In genomic region chr14:67359319-67359774, GRCh38 we compare ENCODE assay signal across 8 cellular contexts. TPM values are rescaled to one million over a fixed set of nuclear protein-coding genes. Genes with fewer than 3 reads are reported as not detected.
DNase-seq lines count a peak whose midpoint lies in the region; ATAC-seq, FAIRE-seq and TF ChIP-seq lines count a peak whose summit lies in the region.

No MANE protein-coding gene starts in this region.

- H3K79me2 ChIP-seq in H1 (ENCODE audit: control insufficient read depth in 1 of 2, insufficient read depth in 2 of 2, low read length in 2 of 2): peaks cover 12 to 85% of the 10 kb centered on the region in 2 experiments

- peak overlapping the region; percentile 61; the same call in 1 of the 2 replicates for H2BK5ac ChIP-seq in H1 (ENCODE audit: low read depth, low read length)

- no peaks in the 10 kb centered on the region for H3K36me3 ChIP-seq in Peyer's patch
- peaks cover 0 to 11% (median 0%) of the 10 kb centered on the region in 4 experiments; a peak in 1 of 8 replicates for H3K36me3 ChIP-seq in H1 (ENCODE audit: control insufficient read depth in 2 of 4, insufficient read depth in 4 of 4, low read length in 3 of 4)
- peaks cover 2 to 11% of the 10 kb centered on the region in 2 donors for H3K36me3 ChIP-seq in muscle layer of duodenum (ENCODE audit: control insufficient read depth in 1 of 2, insufficient read depth in 2 of 2, low read length in 2 of 2)

- no peaks in the 10 kb centered on the region for H3K27me3 ChIP-seq in Peyer's patch
- H3K27me3 ChIP-seq in H1 (replicated peaks in 1 of 4; ENCODE audit: control insufficient read depth in 3 of 4, extremely low read depth in 1 of 4, insufficient read depth in 3 of 4, low read length in 3 of 4): no peaks in the 10 kb centered on the region
- H3K27me3 ChIP-seq in muscle layer of duodenum (ENCODE audit: low read depth, low read length): no peaks in the 10 kb centered on the region

- H2BK20ac ChIP-seq in H1 (ENCODE audit: low read length): no peak overlapping the region

- TF ChIP-seq POLR2A in Peyer's patch (IDR thresholded peaks at IDR 0.05): peak in 1 of 2 donors; percentile 51
- peak in 1 of 2 experiments; percentile 26 for TF ChIP-seq POLR2A in H1 (IDR thresholded peaks at IDR 0.05; ENCODE audit: control extremely low read depth in 1 of 2, low read depth in 2 of 2, low read length in 2 of 2)

- 1% methylated on average over 28 of the region's 28 CpGs; no CpG with 5 or more reads in 1 of the 2 experiments for WGBS in H1 (ENCODE audit: extremely low coverage in 1 of 2, insufficient coverage in 1 of 2, insufficient read length in 1 of 2, insufficient replicate concordance in 2 of 2, low coverage in 1 of 2, low lambda C conversion rate in 2 of 2, missing lambda C conversion rate in 1 of 2), 2 experiments

- TF ChIP-seq RAD21 in H1 (IDR thresholded peaks at IDR 0.05 in 1 of 2, conservative IDR thresholded peaks at IDR 0.05 in 1 of 2; ENCODE audit: low read depth in 2 of 2, low read length in 2 of 2): no peak

- H3K23ac ChIP-seq in H1 (ENCODE audit: insufficient read length): no peak overlapping the region

- no peak overlapping the region for H2BK120ac ChIP-seq in H1 (replicated peaks; ENCODE audit: low read depth, low read length)

- intact Hi-C loops in Right ventricle myocardium superior (cut with DNase I): no loop called here
- intact Hi-C loops in cardiac septum (cut with DNase I): loop anchor here (5.0 kb wide), 1 partner anchor 117 kb away; the partner anchor contains the start of gene PALS1

- H2BK15ac ChIP-seq in H1 (ENCODE audit: low read length): no peak overlapping the region

- POLR2A ChIA-PET in H1 (lab: Charles Lee; ENCODE audit: partially characterized antibody): interaction anchor here (0.9 to 2.0 kb wide), 13 partner anchors 8 to 401 kb away, joined by 3 to 8 read pairs (median 4); partner anchors contain the start of gene PALS1

- peak overlapping the region; percentile 60 to 98 (median 97) for H3K9ac ChIP-seq in H1 (replicated peaks in 1 of 4; ENCODE audit: extremely low read depth in 1 of 4, low read depth in 3 of 4, low read length in 3 of 4)

- DNase-seq in Right ventricle myocardium superior: peak; percentile 52
- DNase-seq in cardiac septum (ENCODE audit: low spot score): no peak
- peak in 1 of 3 donors; percentile 52 for DNase-seq in Peyer's patch
- DNase-seq in H1 (ENCODE audit: low read depth in 1 of 2, low spot score in 2 of 2): no peak
- no peak for DNase-seq in stimulated activated CD4-positive, alpha-beta T cell treated with anti-CD3 and anti-CD28 coated beads, Interleukin-2, amount 100 ng/mL, for 24 hours
- DNase-seq in activated CD4-positive, alpha-beta T cell treated with anti-CD3 and anti-CD28 coated beads, Interleukin-2, amount 50 U/mL, for 48 hours: no peak

- H3K4me2 ChIP-seq in H1 (ENCODE audit: insufficient read depth in 1 of 2, low read depth in 2 of 2, low read length in 2 of 2): peak overlapping the region; percentile 77 to 83

- ATAC-seq in Right ventricle myocardium superior (ENCODE audit: poor library complexity) (peak; percentile 0), HG03521 (IDR thresholded peaks at IDR 0.05; ENCODE audit: unreplicated experiment) (no peak)

- no peak for FAIRE-seq in H1 (lab: Jason Lieb, UNC)

- H3K4me1 ChIP-seq in Peyer's patch: peaks cover 0 to 45% (median 3%) of the 10 kb centered on the region in 4 donors
- H3K4me1 ChIP-seq in H1 (replicated peaks in 1 of 4; ENCODE audit: control insufficient read depth in 3 of 4, insufficient read depth in 4 of 4, low read length in 3 of 4): peaks cover 0 to 3% (median 1%) of the 10 kb centered on the region in 4 experiments; a peak in 2 of 7 replicates
- H3K4me1 ChIP-seq in muscle layer of duodenum (ENCODE audit: control insufficient read depth in 1 of 2, insufficient read depth in 2 of 2, low read length in 2 of 2): peaks cover 14 to 52% of the 10 kb centered on the region in 2 donors

- TF ChIP-seq CTCF in Peyer's patch (IDR thresholded peaks at IDR 0.05) (no peak), H1 (IDR thresholded peaks at IDR 0.05; ENCODE audit: control extremely low read depth in 1 of 3, insufficient read depth in 1 of 3, low read depth in 1 of 3, low read length in 3 of 3) (no peak)

- no peak overlapping the region for H2AK5ac ChIP-seq in H1 (ENCODE audit: low read depth, low read length)

- H3K56ac ChIP-seq in H1 (replicated peaks; ENCODE audit: insufficient read length, low read depth, low read length): no peak overlapping the region

- CTCF ChIA-PET in H1 (lab: Charles Lee; ENCODE audit: partially characterized antibody): interaction anchor here (0.7 to 1.7 kb wide), 21 partner anchors 10 to 851 kb away, joined by 3 to 9 read pairs (median 4); partner anchors contain the start of gene GPHN

- peaks cover 5% of the 10 kb centered on the region; the same call in 1 of the 2 replicates for H3K23me2 ChIP-seq in H1 (ENCODE audit: low read depth, low read length)

- H2AFZ ChIP-seq in H1 (ENCODE audit: low read length): peak overlapping the region; percentile 37; the same call in 1 of the 2 replicates

- no peak overlapping the region for H4K91ac ChIP-seq in H1 (replicated peaks; ENCODE audit: insufficient read length, low read length)

- peak overlapping the region; percentile 69; the same call in 1 of the 2 replicates for H4K8ac ChIP-seq in H1 (ENCODE audit: extremely low read depth, insufficient read depth, low read length)

- no peak overlapping the region for H4K5ac ChIP-seq in H1 (ENCODE audit: insufficient read length, low read depth, low read length)

- H4K20me1 ChIP-seq in H1 (replicated peaks in 1 of 2; ENCODE audit: control insufficient read depth in 1 of 2, insufficient read depth in 2 of 2, low read length in 2 of 2): peaks cover 0 to 8% of the 10 kb centered on the region in 2 experiments

- no peaks in the 10 kb centered on the region for H3K9me3 ChIP-seq in Peyer's patch
- H3K9me3 ChIP-seq in H1 (ENCODE audit: insufficient read depth in 2 of 2, low read depth in 1 of 2, low read length in 1 of 2): no peaks in the 10 kb centered on the region
- H3K9me3 ChIP-seq in muscle layer of duodenum (ENCODE audit: control insufficient read depth in 1 of 2, low read length in 2 of 2): no peaks in the 10 kb centered on the region

- no peak overlapping the region for H3K14ac ChIP-seq in H1 (ENCODE audit: insufficient read length)

- H2BK12ac ChIP-seq in H1 (ENCODE audit: low read depth, low read length): no peak overlapping the region

- H3K4me3 ChIP-seq in Peyer's patch (peak overlapping the region; percentile 61 to 80 (median 71)), H1 (ENCODE audit: extremely low read depth in 1 of 4, insufficient read depth in 2 of 4, low read depth in 3 of 4, low read length in 4 of 4) (peak overlapping the region; percentile 54 to 99 (median 92)), muscle layer of duodenum (ENCODE audit: low read depth in 1 of 2, low read length in 2 of 2) (peak overlapping the region; percentile 94 to 96)

- TF ChIP-seq EP300 in H1 (IDR thresholded peaks at IDR 0.05; ENCODE audit: borderline replicate concordance in 1 of 2, low read depth in 2 of 2, low read length in 2 of 2): no peak

- H3K79me1 ChIP-seq in H1 (ENCODE audit: low read depth, low read length): peaks cover 3% of the 10 kb centered on the region; the same call in 1 of the 2 replicates

- H3K4ac ChIP-seq in H1 (replicated peaks; ENCODE audit: insufficient read length, low read depth, low read length): no peak overlapping the region

- H3K18ac ChIP-seq in H1 (ENCODE audit: extremely low read depth, low read length): no peak overlapping the region

- H3K27ac ChIP-seq in Peyer's patch (peak overlapping the region; percentile 77 to 95 (median 90)), H1 (ENCODE audit: low read depth, low read length) (peak overlapping the region; percentile 63; the same call in 1 of the 2 replicates), muscle layer of duodenum (ENCODE audit: low read length) (peak overlapping the region; percentile 99)

RNA-seq across cellular contexts. Expression of gene ATP6V1D, which starts 0.3 kb away (rescaled TPM):
- 154 TPM for total RNA-seq in Right ventricle myocardium superior
- total RNA-seq in cardiac septum: 178 TPM
- 10 to 100 TPM; 67.0 to 93.3 (median 78.5) TPM for total RNA-seq in Peyer's patch
- 76.3 and 76.8 TPM in 2 replicates for total RNA-seq in H1 (2021; fragmentation: NEBNext Ultra II Directional; extraction: Animal tissue kit (Norgen Biotek cat#: 25700))
- polyA plus RNA-seq in H1 (2011; rRNA removed): 19.1 and 45.1 TPM in 2 replicates
- polyA plus RNA-seq in H1 (2011; cell fraction: cytosol; rRNA removed): 39.3 TPM
- polyA plus RNA-seq in H1 (2011; cell fraction: nucleus; rRNA removed): 12.1 TPM
- 41.3 to 62.4 TPM (median 52.3 TPM) in 4 replicates for polyA plus RNA-seq in H1 (2012, experiment 1 of 2)
- polyA plus RNA-seq in H1 (2012, experiment 2 of 2): 6.1 TPM
- polyA plus RNA-seq in H1 (2013, experiment 1 of 2): 47.9 TPM
- 46.0 TPM for polyA plus RNA-seq in H1 (2013, experiment 2 of 2)
- 38.1 and 52.6 TPM in 2 replicates for polyA minus RNA-seq in H1 (2011; rRNA and poly(A)+ RNA removed)
- 30.2 TPM for polyA minus RNA-seq in H1 (2011; cell fraction: cytosol; rRNA and poly(A)+ RNA removed)
- 48.6 TPM for polyA minus RNA-seq in H1 (2011; cell fraction: nucleus; rRNA and poly(A)+ RNA removed)

RNA-seq across cellular contexts. Expression of gene EIF2S1, which starts 0.8 kb away (rescaled TPM):
- total RNA-seq in Right ventricle myocardium superior (93.1 TPM), cardiac septum (89.8 TPM), Peyer's patch (10 to 100 TPM; 27.1 to 74.3 (median 35.9) TPM)
- 145 and 146 TPM in 2 replicates for total RNA-seq in H1 (2021; fragmentation: NEBNext Ultra II Directional; extraction: Animal tissue kit (Norgen Biotek cat#: 25700))
- 23.2 and 35.1 TPM in 2 replicates for polyA plus RNA-seq in H1 (2011; rRNA removed)
- 104 TPM for polyA plus RNA-seq in H1 (2011; cell fraction: cytosol; rRNA removed)
- polyA plus RNA-seq in H1 (2011; cell fraction: nucleus; rRNA removed): 7.8 TPM
- 146 to 227 TPM (median 158 TPM) in 4 replicates for polyA plus RNA-seq in H1 (2012, experiment 1 of 2)
- polyA plus RNA-seq in H1 (2012, experiment 2 of 2): 15.9 TPM
- 50.5 TPM for polyA plus RNA-seq in H1 (2013, experiment 1 of 2)
- polyA plus RNA-seq in H1 (2013, experiment 2 of 2): 49.1 TPM
- polyA minus RNA-seq in H1 (2011; rRNA and poly(A)+ RNA removed): 59.8 and 82.9 TPM in 2 replicates
- 63.3 TPM for polyA minus RNA-seq in H1 (2011; cell fraction: cytosol; rRNA and poly(A)+ RNA removed)
- 30.1 TPM for polyA minus RNA-seq in H1 (2011; cell fraction: nucleus; rRNA and poly(A)+ RNA removed)

RNA-seq across cellular contexts. Expression of gene PLEK2, which starts 52.6 kb away (rescaled TPM):
- total RNA-seq in Right ventricle myocardium superior (not detected), cardiac septum (0.40 TPM), Peyer's patch (10 to 100 TPM; 19.7 to 40.3 (median 33.6) TPM)
- total RNA-seq in H1 (2021; fragmentation: NEBNext Ultra II Directional; extraction: Animal tissue kit (Norgen Biotek cat#: 25700)): 2.1 and 2.9 TPM in 2 replicates
- 0.41 and 0.49 TPM in 2 replicates for polyA plus RNA-seq in H1 (2011; rRNA removed)
- polyA plus RNA-seq in H1 (2011; cell fraction: cytosol; rRNA removed): 0.47 TPM
- 0.29 TPM for polyA plus RNA-seq in H1 (2011; cell fraction: nucleus; rRNA removed)
- 0.92 to 1.1 TPM (median 0.99 TPM) in 4 replicates for polyA plus RNA-seq in H1 (2012, experiment 1 of 2)
- 0.34 TPM for polyA plus RNA-seq in H1 (2012, experiment 2 of 2)
- 1.5 TPM for polyA plus RNA-seq in H1 (2013, experiment 1 of 2)
- polyA plus RNA-seq in H1 (2013, experiment 2 of 2): 1.6 TPM
- polyA minus RNA-seq in H1 (2011; rRNA and poly(A)+ RNA removed): 2.0 and 2.5 TPM in 2 replicates
- polyA minus RNA-seq in H1 (2011; cell fraction: cytosol; rRNA and poly(A)+ RNA removed): not detected
- polyA minus RNA-seq in H1 (2011; cell fraction: nucleus; rRNA and poly(A)+ RNA removed): not detected
